Comparison of ENCODE assay signal across 16 cellular contexts in genomic region chr5:178215263-178216002, GRCh38. TPM values are rescaled to one million over a fixed set of nuclear protein-coding genes. Genes with fewer than 3 reads are reported as not detected.
DNase-seq lines count a peak whose midpoint lies in the region; ATAC-seq and TF ChIP-seq lines count a peak whose summit lies in the region.
"Had no signal": no experiment of that assay in that cellular context is flagged by ENCODE, and none has a peak within 500 bp of the region (broad histone marks: within the 10 kb centered on the region; RNA-seq: fewer than 3 reads in every experiment).

No MANE protein-coding gene starts in this region.

- H3K9me2 ChIP-seq in OCI-LY1 (ENCODE audit: low read depth, low read length): no peaks in the 10 kb centered on the region

- H3F3A ChIP-seq in OCI-LY1 (ENCODE audit: insufficient read depth, low read length): 0 out of 2 replicates have a peak, but pooled peaks cover 10% of the 10 kb centered on the region

- peak overlapping the region; percentile 4 for H3K27ac ChIP-seq in cardiac muscle cell
- no peak overlapping the region for H3K27ac ChIP-seq in left ventricle myocardium inferior (replicated peaks)
- H3K27ac ChIP-seq in OCI-LY1 (ENCODE audit: low read depth, low read length, poor library complexity, severe bottlenecking): peak overlapping the region; percentile 48
- no peak overlapping the region for H3K27ac ChIP-seq in right cardiac atrium (ENCODE audit: low read length)
- peak overlapping the region; percentile 99 for H3K27ac ChIP-seq in transverse colon
- no peak overlapping the region for H3K27ac ChIP-seq in thyroid gland
- H3K27ac ChIP-seq: prostate gland had no signal

- H3K27me3 ChIP-seq in cardiac muscle cell (no peaks in the 10 kb centered on the region), left ventricle myocardium inferior (ENCODE audit: low read depth) (no peaks in the 10 kb centered on the region), OCI-LY1 (ENCODE audit: insufficient read depth, low read length) (no peaks in the 10 kb centered on the region), right cardiac atrium (ENCODE audit: control insufficient read depth, insufficient read depth) (no peaks in the 10 kb centered on the region), transverse colon (no peaks in the 10 kb centered on the region), thyroid gland (no peaks in the 10 kb centered on the region)

- in situ Hi-C loops in transverse colon (cut with MboI; ENCODE audit: low pct_ligation_motif_present in 1 of 4, low pct_unique_long_range_greater_than_20kb in 1 of 4, low sequenced_read_pairs in 3 of 4): no loop called here

- H3K79me2 ChIP-seq in OCI-LY1 (ENCODE audit: insufficient read depth, low read length): no peaks in the 10 kb centered on the region

- H3K9me3 ChIP-seq in cardiac muscle cell (ENCODE audit: low read depth): no peaks in the 10 kb centered on the region
- H3K9me3 ChIP-seq in left ventricle myocardium inferior (replicated peaks): no peaks in the 10 kb centered on the region
- no peaks in the 10 kb centered on the region for H3K9me3 ChIP-seq in OCI-LY1 (ENCODE audit: low read length)
- no peaks in the 10 kb centered on the region for H3K9me3 ChIP-seq in right cardiac atrium (ENCODE audit: control insufficient read depth, low read length)
- no peaks in the 10 kb centered on the region for H3K9me3 ChIP-seq in transverse colon
- H3K9me3 ChIP-seq in thyroid gland: no peaks in the 10 kb centered on the region
- H3K9me3 ChIP-seq: prostate gland had no signal

- TF ChIP-seq EP300 in transverse colon (IDR thresholded peaks at IDR 0.05; ENCODE audit: low read depth): no peak

- H3K4me2 ChIP-seq in OCI-LY1 (ENCODE audit: low read length): peak overlapping the region; percentile 21; the same call in 1 of the 2 replicates

- H3K4me3 ChIP-seq in cardiac muscle cell (no peak overlapping the region), left ventricle myocardium inferior (no peak overlapping the region), OCI-LY1 (ENCODE audit: low read depth, low read length, poor library complexity, severe bottlenecking) (no peak overlapping the region), right cardiac atrium (ENCODE audit: low read length) (no peak overlapping the region), transverse colon (no peak overlapping the region), thyroid gland (replicated peaks in 1 of 3) (no peak overlapping the region)
- H3K4me3 ChIP-seq: prostate gland had no signal

- H2AFZ ChIP-seq in OCI-LY1 (ENCODE audit: low read length): no peak overlapping the region

- WGBS in right cardiac atrium: 73% methylated on average over 13 of the region's 13 CpGs
- WGBS in transverse colon (ENCODE audit: low coverage in 1 of 2), 2 donors: 55 to 57% methylated on average over 4 to 13 of the region's 13 CpGs
- WGBS in thyroid gland, 2 donors: 85 to 87% methylated on average over 11 to 13 of the region's 13 CpGs

- DNase-seq in cardiac muscle cell (ENCODE audit: low read depth in 1 of 2, low spot score in 1 of 2): no peak
- no peak for DNase-seq in left ventricle myocardium inferior
- DNase-seq in right cardiac atrium: no peak
- peak; percentile 71 for DNase-seq in transverse colon
- no peak for DNase-seq in thyroid gland
- no peak for DNase-seq in DMS79 treated with DMSO at 0.1 percent for 48 hours (lab: John Stamatoyannopoulos, UW)
- DNase-seq: C1 segment of cervical spinal cord; GDM1; NCI-H1048; PC-3; stimulated activated CD4-positive, alpha-beta T cell treated with anti-CD3 and anti-CD28 coated beads, Interleukin-2, amount 100 ng/mL, for 24 hours had no signal

- TF ChIP-seq CTCF in cardiac muscle cell (IDR thresholded peaks at IDR 0.05; ENCODE audit: low read depth, low read length) (no peak), left ventricle myocardium inferior (IDR thresholded peaks at IDR 0.05; ENCODE audit: borderline replicate concordance) (no peak), OCI-LY1 (IDR thresholded peaks at IDR 0.05; ENCODE audit: low read length) (no peak), transverse colon (IDR thresholded peaks at IDR 0.05) (no peak), thyroid gland (IDR thresholded peaks at IDR 0.05) (no peak)

- H3K4me1 ChIP-seq in cardiac muscle cell (ENCODE audit: low read depth) (no peaks in the 10 kb centered on the region), left ventricle myocardium inferior (peaks cover 22% of the 10 kb centered on the region), OCI-LY1 (ENCODE audit: insufficient read depth, low read length, severe bottlenecking) (peaks cover 18% of the 10 kb centered on the region), right cardiac atrium (ENCODE audit: control insufficient read depth, insufficient read depth, low read length) (no peaks in the 10 kb centered on the region), transverse colon (peaks cover 22 to 64% (median 53%) of the 10 kb centered on the region in 4 donors), thyroid gland (no peaks in the 10 kb centered on the region)
- H3K4me1 ChIP-seq: prostate gland had no signal

- TF ChIP-seq POLR2A in transverse colon (IDR thresholded peaks at IDR 0.05): peak; percentile 53
- TF ChIP-seq POLR2A in thyroid gland (IDR thresholded peaks at IDR 0.05): no peak

- no peak overlapping the region for H3K9ac ChIP-seq in OCI-LY1 (ENCODE audit: low read length)

- intact Hi-C loops in left ventricle myocardium inferior (cut with micrococcal nuclease) (no loop called here), right cardiac atrium (cut with DNase I) (no loop called here), transverse colon (cut with DNase I; ENCODE audit: low total_unique reads) (loop anchor here (10.0 kb wide), 1 partner anchor 801 kb away; no protein-coding TSS in a partner anchor), thyroid gland (cut with DNase I) (no loop called here)

- no peaks in the 10 kb centered on the region for H4K20me1 ChIP-seq in OCI-LY1 (ENCODE audit: insufficient read depth, low read length)

- peak; percentile 13 to 21 for ATAC-seq in right cardiac atrium
- no peak for ATAC-seq in HG02970 (IDR thresholded peaks at IDR 0.05; ENCODE audit: low FRiP score, unreplicated experiment)
- ATAC-seq: PC-3 had no signal

- peaks cover 58% of the 10 kb centered on the region for H3K36me3 ChIP-seq in cardiac muscle cell
- peaks cover 91% of the 10 kb centered on the region for H3K36me3 ChIP-seq in left ventricle myocardium inferior
- H3K36me3 ChIP-seq in OCI-LY1 (ENCODE audit: insufficient read depth, low read length): peaks cover 82% of the 10 kb centered on the region
- peaks cover 0 to 34% (median 15%) of the 10 kb centered on the region in 4 donors for H3K36me3 ChIP-seq in transverse colon
- H3K36me3 ChIP-seq in thyroid gland: peaks cover 57 to 71% of the 10 kb centered on the region in 2 donors

RNA-seq across cellular contexts. Expression of gene HNRNPAB, which starts 11.1 kb away (rescaled TPM):
- total RNA-seq in cardiac muscle cell: 127 and 154 TPM in 2 replicates
- 205 and 224 TPM in 2 replicates for polyA plus RNA-seq in cardiac muscle cell
- total RNA-seq in left ventricle myocardium inferior: 85.2 TPM
- 100 to 1,000 TPM in 1 of 4 donors, 10 to 100 TPM in 3; 75.3 to 125 (median 86.9) TPM for total RNA-seq in right cardiac atrium
- polyA plus RNA-seq in right cardiac atrium: 88.2 TPM
- 100 to 1,000 TPM; 115 to 199 (median 169) TPM for total RNA-seq in transverse colon
- 100 to 1,000 TPM in 2 of 4 donors, 10 to 100 TPM in 2; 65.0 to 111 (median 90.4) TPM for total RNA-seq in thyroid gland

RNA-seq across cellular contexts. Expression of gene PHYKPL, which starts 17.2 kb away (rescaled TPM):
- total RNA-seq in cardiac muscle cell (26.4 and 57.0 TPM in 2 replicates), left ventricle myocardium inferior (34.0 TPM), right cardiac atrium (10 to 100 TPM; 41.0 to 53.6 (median 48.5) TPM), transverse colon (100 to 1,000 TPM; 124 to 405 (median 197) TPM), thyroid gland (10 to 100 TPM; 61.7 to 90.9 (median 76.0) TPM)
- polyA plus RNA-seq in cardiac muscle cell (58.7 and 75.2 TPM in 2 replicates), right cardiac atrium (35.3 TPM)

RNA-seq across cellular contexts. Expression of gene GMCL2, which starts 28.3 kb away (rescaled TPM):
- total RNA-seq in cardiac muscle cell: not detected in 2 replicates
- polyA plus RNA-seq in cardiac muscle cell: not detected in 2 replicates
- not detected for total RNA-seq in left ventricle myocardium inferior
- total RNA-seq in right cardiac atrium: not detected
- polyA plus RNA-seq in right cardiac atrium: not detected
- total RNA-seq in transverse colon: not detected
- not detected for total RNA-seq in thyroid gland
- total RNA-seq: activated CD8-positive, alpha-beta memory T cell treated with anti-CD3 and anti-CD28 coated beads for 36 hours; dermis microvascular lymphatic vessel endothelial cell; PC-3 had no signal

Comparison
In these comparisons a context has a peak if more than half of its experiments do, and no peak if none do; other contexts are left out.
1. H3K27ac ChIP-seq: peak in cardiac muscle cell (single experiment), OCI-LY1 (single experiment) and transverse colon (4 of 4); none in left ventricle myocardium inferior (single experiment), right cardiac atrium (single experiment) and thyroid gland (0 of 3).